12 cellular contexts compared by ENCODE assay signal in the genomic region with DNA sequence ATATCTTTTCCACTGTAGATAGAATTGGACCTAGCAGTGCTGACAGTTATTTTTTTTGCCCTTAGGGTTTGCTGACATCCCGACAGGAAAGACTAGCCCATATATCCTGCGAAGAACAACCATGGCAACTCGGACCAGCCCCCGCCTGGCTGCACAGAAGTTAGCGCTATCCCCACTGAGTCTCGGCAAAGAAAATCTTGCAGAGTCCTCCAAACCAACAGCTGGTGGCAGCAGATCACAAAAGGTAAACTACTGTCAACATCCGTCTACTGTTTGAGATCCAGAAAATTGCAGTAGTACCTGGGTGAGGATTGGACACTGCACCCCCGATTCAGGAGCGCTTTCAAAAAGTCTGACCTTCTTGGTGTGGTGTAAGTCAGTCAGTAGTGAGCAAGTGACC. TPM values are rescaled to one million over a fixed set of nuclear protein-coding genes. Genes with fewer than 3 reads are reported as not detected.
DNase-seq lines count a peak whose midpoint lies in the region; ATAC-seq, FAIRE-seq and TF ChIP-seq lines count a peak whose summit lies in the region.
"Had no signal": no experiment of that assay in that cellular context is flagged by ENCODE, and none has a peak within 500 bp of the region (broad histone marks: within the 10 kb centered on the region; RNA-seq: fewer than 3 reads in every experiment).

No MANE protein-coding gene starts in this region.

- TF ChIP-seq EP300 in transverse colon (IDR thresholded peaks at IDR 0.05; ENCODE audit: low read depth): no peak

- no peak overlapping the region for H3K9ac ChIP-seq in OCI-LY3 (ENCODE audit: low read length)
- no peak overlapping the region for H3K9ac ChIP-seq in fibroblast of lung (ENCODE audit: insufficient read depth, low read length)

- no peak for ATAC-seq in HG02623 (IDR thresholded peaks at IDR 0.05; ENCODE audit: unreplicated experiment)

- no peak for FAIRE-seq in frontal cortex (lab: Jason Lieb, UNC)
- FAIRE-seq: A204.1, urothelium cell line had no signal

- peaks cover 80% of the 10 kb centered on the region for H3K36me3 ChIP-seq in OCI-LY3 (replicated peaks; ENCODE audit: low read depth, low read length)
- H3K36me3 ChIP-seq in fibroblast of lung (ENCODE audit: control insufficient read depth, insufficient read depth, low read length): peaks cover 8% of the 10 kb centered on the region
- H3K36me3 ChIP-seq in transverse colon: no peaks in the 10 kb centered on the region

- H2AFZ ChIP-seq in OCI-LY3 (ENCODE audit: low read depth, low read length): no peak overlapping the region
- H2AFZ ChIP-seq in fibroblast of lung (ENCODE audit: low read length): no peak overlapping the region

- H3K4me1 ChIP-seq in OCI-LY3 (ENCODE audit: low read length): no peaks in the 10 kb centered on the region
- no peaks in the 10 kb centered on the region for H3K4me1 ChIP-seq in fibroblast of lung (ENCODE audit: control insufficient read depth, extremely low read depth, insufficient read depth, low read length)
- no peaks in the 10 kb centered on the region for H3K4me1 ChIP-seq in transverse colon
- H3K4me1 ChIP-seq: SJSA1 had no signal

- TF ChIP-seq CTCF in OCI-LY3 (IDR thresholded peaks at IDR 0.05; ENCODE audit: low read depth, low read length) (peak; percentile 26; the same call in 1 of the 2 replicates), fibroblast of lung (conservative IDR thresholded peaks at IDR 0.05 in 1 of 2, IDR thresholded peaks at IDR 0.05 in 1 of 2; ENCODE audit: low read depth in 1 of 2, low read length in 2 of 2) (peak; percentile 32 to 55), retinal pigment epithelial cell (conservative IDR thresholded peaks at IDR 0.05; ENCODE audit: low read depth, low read length) (peak; percentile 48), transverse colon (IDR thresholded peaks at IDR 0.05) (no peak)

- TF ChIP-seq POLR2A in transverse colon (IDR thresholded peaks at IDR 0.05): no peak

- H4K20me1 ChIP-seq in OCI-LY3 (ENCODE audit: insufficient read depth, low read length) (0 out of 2 replicates have a peak, but pooled peaks cover 4% of the 10 kb centered on the region), fibroblast of lung (ENCODE audit: control insufficient read depth, extremely low read depth, insufficient read depth, low read length) (no peaks in the 10 kb centered on the region)

- H3K27me3 ChIP-seq in OCI-LY3 (ENCODE audit: low read depth, low read length): no peaks in the 10 kb centered on the region
- no peaks in the 10 kb centered on the region for H3K27me3 ChIP-seq in fibroblast of lung (ENCODE audit: control insufficient read depth, insufficient read depth, low read length)
- no peaks in the 10 kb centered on the region for H3K27me3 ChIP-seq in transverse colon
- H3K27me3 ChIP-seq: SJSA1 had no signal

- WGBS in transverse colon (ENCODE audit: low coverage in 1 of 2), 2 donors: 86 to 91% methylated on average over 7 to 9 of the region's 9 CpGs

- intact Hi-C loops in transverse colon (cut with DNase I; ENCODE audit: low total_unique reads): no loop called here

- no peak overlapping the region for H3K27ac ChIP-seq in OCI-LY3 (ENCODE audit: low read length)
- H3K27ac ChIP-seq in fibroblast of lung (ENCODE audit: insufficient read depth, low read length): no peak overlapping the region
- H3K27ac ChIP-seq in transverse colon: no peak overlapping the region
- H3K27ac ChIP-seq: SJSA1 had no signal

- no peaks in the 10 kb centered on the region for H3K79me2 ChIP-seq in OCI-LY3 (ENCODE audit: low read length)
- peaks cover 2% of the 10 kb centered on the region for H3K79me2 ChIP-seq in fibroblast of lung (ENCODE audit: control insufficient read depth, insufficient read depth, low read length)

- in situ Hi-C loops in transverse colon (cut with MboI; ENCODE audit: low pct_ligation_motif_present in 1 of 4, low pct_unique_long_range_greater_than_20kb in 1 of 4, low sequenced_read_pairs in 3 of 4): loop anchor here in 1 of 4 donors (25.0 kb wide), 1 partner anchor 854 kb away; no protein-coding TSS in a partner anchor

- no peak overlapping the region for H3K4me2 ChIP-seq in OCI-LY3 (ENCODE audit: low read length)
- no peak overlapping the region for H3K4me2 ChIP-seq in fibroblast of lung (ENCODE audit: extremely low read depth, insufficient read depth, low read length)

- H3K9me3 ChIP-seq in OCI-LY3 (ENCODE audit: insufficient read depth, low read length) (no peaks in the 10 kb centered on the region), fibroblast of lung (ENCODE audit: control insufficient read depth, insufficient read depth, low read depth, low read length) (no peaks in the 10 kb centered on the region), transverse colon (no peaks in the 10 kb centered on the region)
- H3K9me3 ChIP-seq: SJSA1 had no signal

- peak; percentile 31 for DNase-seq in DMS 273 (lab: John Stamatoyannopoulos, UW; ENCODE audit: unreplicated experiment)
- DNase-seq in DMS 273 treated with DMSO at 0.1 percent for 48 hours (lab: John Stamatoyannopoulos, UW): no peak
- DNase-seq in fibroblast of lung (ENCODE audit: low read depth in 2 of 2): peak; percentile 32 to 40
- DNase-seq in retinal pigment epithelial cell (ENCODE audit: low read depth): no peak
- DNase-seq in transverse colon: no peak
- no peak for DNase-seq in frontal cortex (ENCODE audit: low spot score in 2 of 2)
- DNase-seq: activated effector memory CD4-positive, alpha-beta T cell treated with anti-CD3 and anti-CD28 coated beads, Interleukin-2, amount 50 U/mL, for 16 hours had no signal

- H3K4me3 ChIP-seq in OCI-LY3 (ENCODE audit: low read length) (no peak overlapping the region), fibroblast of lung (replicated peaks in 1 of 4; ENCODE audit: control extremely low read depth in 1 of 4, insufficient read depth in 1 of 4, low read depth in 3 of 4, low read length in 4 of 4) (no peak overlapping the region), retinal pigment epithelial cell (ENCODE audit: low read length) (no peak overlapping the region), transverse colon (no peak overlapping the region)
- H3K4me3 ChIP-seq: SJSA1 had no signal

RNA-seq across cellular contexts. Expression of a gene that starts 55.8 kb away (rescaled TPM):
- total RNA-seq in fibroblast of lung (2.3 and 13.2 TPM in 2 replicates), transverse colon (10 to 100 TPM in 1 of 4 donors, 1 to 10 TPM in 3; 1.5 to 49.8 (median 3.4) TPM), frontal cortex (17.9 TPM)
- 12.0 and 41.1 TPM in 2 replicates for polyA plus RNA-seq in fibroblast of lung
- polyA plus RNA-seq in fibroblast of lung (2012): 8.2 and 43.0 TPM in 2 replicates
- 2.6 and 3.4 TPM in 2 replicates for polyA minus RNA-seq in fibroblast of lung (ENCODE audit: low replicate concordance)

Comparison
In these comparisons a context has a peak if more than half of its experiments do, and no peak if none do; other contexts are left out.
1. DNase-seq: peak in DMS 273 (single experiment) and fibroblast of lung (2 of 2); none in DMS 273 treated with DMSO at 0.1 percent for 48 hours (single experiment), retinal pigment epithelial cell (single experiment), transverse colon (single experiment) and frontal cortex (0 of 2).
2. CTCF ChIP-seq: peak in OCI-LY3 (single experiment), fibroblast of lung (2 of 2) and retinal pigment epithelial cell (single experiment); none in transverse colon (0 of 5).